ENCODE assay signal across 15 cellular contexts in genomic region chr2:168165418-168165817, GRCh38.
DNase-seq lines count a peak whose midpoint lies in the region; ATAC-seq and TF ChIP-seq lines count a peak whose summit lies in the region.
"Had no signal": no experiment of that assay in that cellular context is flagged by ENCODE, and none has a peak within 500 bp of the region (broad histone marks: within the 10 kb centered on the region; RNA-seq: fewer than 3 reads in every experiment).

No MANE protein-coding gene starts in this region.

- H3K9me3 ChIP-seq in adipocyte (ENCODE audit: control insufficient read depth, low read length) = no peaks in the 10 kb centered on the region
- H3K9me3 ChIP-seq in right atrium auricular region = no peaks in the 10 kb centered on the region
- H3K9me3 ChIP-seq in uterus = no peaks in the 10 kb centered on the region
- H3K9me3 ChIP-seq: MG63 had no signal

- ATAC-seq in GM21528 (IDR thresholded peaks at IDR 0.05; ENCODE audit: low FRiP score, unreplicated experiment) = no peak
- no peak for ATAC-seq in GM18873 (IDR thresholded peaks at IDR 0.05; ENCODE audit: low FRiP score, unreplicated experiment)

- intact Hi-C loops in uterus (cut with DNase I; ENCODE audit: low total_unique reads) = no loop called here

- H3K4me1 ChIP-seq in adipocyte (ENCODE audit: control insufficient read depth, insufficient read depth, low read length) = peaks cover 38% of the 10 kb centered on the region
- H3K4me1 ChIP-seq in right atrium auricular region = peaks cover 0 to 29% of the 10 kb centered on the region in 2 donors
- H3K4me1 ChIP-seq in uterus = no peaks in the 10 kb centered on the region

- H3K27ac ChIP-seq in right atrium auricular region = peak overlapping the region; percentile 20 to 42
- no peak overlapping the region for H3K27ac ChIP-seq in uterus
- H3K27ac ChIP-seq: HL-60 had no signal

- H3K27me3 ChIP-seq in adipocyte (replicated peaks; ENCODE audit: control insufficient read depth, insufficient read depth, low read length) = no peaks in the 10 kb centered on the region
- H3K27me3 ChIP-seq in right atrium auricular region = no peaks in the 10 kb centered on the region
- no peaks in the 10 kb centered on the region for H3K27me3 ChIP-seq in uterus
- H3K27me3 ChIP-seq: MG63 had no signal

- peaks cover 13% of the 10 kb centered on the region for H3K36me3 ChIP-seq in adipocyte (ENCODE audit: control insufficient read depth, insufficient read depth, low read length, severe bottlenecking)
- H3K36me3 ChIP-seq in right atrium auricular region = peaks cover 6% of the 10 kb centered on the region
- no peaks in the 10 kb centered on the region for H3K36me3 ChIP-seq in uterus

- peak; percentile 24 for DNase-seq in stimulated activated CD4-positive, alpha-beta T cell treated with anti-CD3 and anti-CD28 coated beads, Interleukin-1b, Interleukin-23, amount 100 ng/mL, for 48 hours
- DNase-seq in stimulated activated CD4-positive, alpha-beta T cell treated with anti-CD3 and anti-CD28 coated beads, Interleukin-2, amount 100 ng/mL, for 48 hours = no peak
- peak; percentile 61 for DNase-seq in adipocyte (ENCODE audit: low read depth)
- DNase-seq in right atrium auricular region (ENCODE audit: low spot score) = no peak
- DNase-seq in NCI-H146 treated with DMSO at 0.1 percent for 48 hours (lab: John Stamatoyannopoulos, UW; ENCODE audit: unreplicated experiment) = no peak
- DNase-seq in uterus = no peak
- DNase-seq: activated CD4-positive, alpha-beta memory T cell treated with anti-CD3 and anti-CD28 coated beads for 36 hours; CD4-positive, alpha-beta T cell; MG63; NCI-H748 treated with DMSO at 0.1 percent for 48 hours; SW 1271 had no signal

- H3K9ac ChIP-seq in adipocyte (ENCODE audit: low read length) = peak overlapping the region; percentile 18

- TF ChIP-seq CTCF in right atrium auricular region (IDR thresholded peaks at IDR 0.05) (no peak), uterus (IDR thresholded peaks at IDR 0.05) (no peak)

- TF ChIP-seq POLR2A in uterus (IDR thresholded peaks at IDR 0.05) = no peak

- H3K4me3 ChIP-seq in adipocyte (ENCODE audit: low read length) (peak overlapping the region; percentile 63), right atrium auricular region (no peak overlapping the region), uterus (no peak overlapping the region)
- H3K4me3 ChIP-seq: MG63, skin epidermis had no signal

Comparison
In these comparisons a context has a peak if more than half of its experiments do, and no peak if none do; other contexts are left out.
1. DNase-seq: peak in stimulated activated CD4-positive, alpha-beta T cell treated with anti-CD3 and anti-CD28 coated beads, Interleukin-1b, Interleukin-23, amount 100 ng/mL, for 48 hours (single experiment) and adipocyte (single experiment); none in stimulated activated CD4-positive, alpha-beta T cell treated with anti-CD3 and anti-CD28 coated beads, Interleukin-2, amount 100 ng/mL, for 48 hours (0 of 2), right atrium auricular region (single experiment), NCI-H146 treated with DMSO at 0.1 percent for 48 hours (single experiment) and uterus (0 of 2).
2. H3K27ac ChIP-seq: peak in right atrium auricular region (2 of 2); none in uterus (0 of 2).